1 cellular context compared by ENCODE assay signal in the genomic region with DNA sequence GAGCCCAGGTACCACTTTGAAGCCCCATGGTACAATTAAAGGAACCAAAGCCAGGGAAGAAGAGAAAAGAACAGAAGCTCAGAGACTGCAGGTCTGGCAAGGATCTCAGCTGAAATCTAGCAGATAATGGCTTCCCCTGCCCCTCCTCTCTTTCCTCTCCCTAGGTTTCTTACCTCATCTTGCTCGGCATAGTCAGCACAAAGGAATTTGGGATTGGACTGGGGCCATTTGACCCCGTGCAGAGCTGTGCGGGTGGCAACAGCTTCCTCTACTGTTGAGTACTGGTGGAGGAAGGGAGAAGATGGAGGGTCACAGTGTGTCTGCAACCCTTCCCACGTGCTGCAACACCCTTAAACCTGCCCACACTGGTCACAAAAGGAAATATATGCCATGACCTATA.
A peak's percentile ranks its signal among the peaks of the same experiment; 100 is the strongest.
TF ChIP-seq lines count a peak whose summit lies in the region.

No MANE protein-coding gene starts in this region.

TF ChIP-seq in HEK293, 187 proteins besides CTCF, POLR2A, EP300 and RAD21 (continued from another document and continues in another):
- TF ChIP-seq, protein P1, sequence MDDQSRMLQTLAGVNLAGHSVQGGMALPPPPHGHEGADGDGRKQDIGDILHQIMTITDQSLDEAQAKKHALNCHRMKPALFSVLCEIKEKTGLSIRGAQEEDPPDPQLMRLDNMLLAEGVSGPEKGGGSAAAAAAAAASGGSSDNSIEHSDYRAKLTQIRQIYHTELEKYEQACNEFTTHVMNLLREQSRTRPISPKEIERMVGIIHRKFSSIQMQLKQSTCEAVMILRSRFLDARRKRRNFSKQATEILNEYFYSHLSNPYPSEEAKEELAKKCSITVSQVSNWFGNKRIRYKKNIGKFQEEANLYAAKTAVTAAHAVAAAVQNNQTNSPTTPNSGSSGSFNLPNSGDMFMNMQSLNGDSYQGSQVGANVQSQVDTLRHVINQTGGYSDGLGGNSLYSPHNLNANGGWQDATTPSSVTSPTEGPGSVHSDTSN (CRISPR knock-in tag; IDR thresholded peaks at IDR 0.05), result no peak
- peak; percentile 76 for TF ChIP-seq SP7 (tag by site-specific recombination; IDR thresholded peaks at IDR 0.05)
- TF ChIP-seq ZNF555 (tag by site-specific recombination; conservative IDR thresholded peaks at IDR 0.05), result no peak
- no peak for TF ChIP-seq ZNF501 (tag by site-specific recombination; IDR thresholded peaks at IDR 0.05)
- TF ChIP-seq ZNF639 (tag by site-specific recombination; IDR thresholded peaks at IDR 0.05), result peak; percentile 66; the same call in 1 of the 2 replicates
- no peak for TF ChIP-seq ZBTB44 (tag by site-specific recombination; IDR thresholded peaks at IDR 0.05)
- TF ChIP-seq ZNF10 (tag by site-specific recombination; IDR thresholded peaks at IDR 0.05), result peak; percentile 96
- TF ChIP-seq ZNF184 (tag by site-specific recombination; IDR thresholded peaks at IDR 0.05), result peak; percentile 71; the same call in 1 of the 2 replicates
- no peak for TF ChIP-seq INSM2 (tag by site-specific recombination; IDR thresholded peaks at IDR 0.05)
- TF ChIP-seq ZEB2 (tag by site-specific recombination; IDR thresholded peaks at IDR 0.05), result peak; percentile 27; the same call in 1 of the 2 replicates
- no peak for TF ChIP-seq WT1 (tag by site-specific recombination; IDR thresholded peaks at IDR 0.05)
- TF ChIP-seq ZNF221 (tag by site-specific recombination; IDR thresholded peaks at IDR 0.05; ENCODE audit: borderline replicate concordance), result no peak
- TF ChIP-seq ZNF747 (tag by site-specific recombination; IDR thresholded peaks at IDR 0.05), result no peak
- peak; percentile 36; the same call in 1 of the 2 replicates for TF ChIP-seq SCRT1 (tag by site-specific recombination; IDR thresholded peaks at IDR 0.05; ENCODE audit: borderline replicate concordance)
- no peak for TF ChIP-seq MEIS1 (CRISPR knock-in tag; IDR thresholded peaks at IDR 0.05; ENCODE audit: borderline replicate concordance)
- TF ChIP-seq GLI4 (tag by site-specific recombination; IDR thresholded peaks at IDR 0.05), result no peak
- no peak for TF ChIP-seq ZNF792 (tag by site-specific recombination; IDR thresholded peaks at IDR 0.05)
- TF ChIP-seq IKZF3 (tag by site-specific recombination; IDR thresholded peaks at IDR 0.05), result peak; percentile 67
- no peak for TF ChIP-seq ZFP3 (tag by site-specific recombination; IDR thresholded peaks at IDR 0.05; ENCODE audit: low read depth)
- TF ChIP-seq ZNF248 (tag by site-specific recombination; IDR thresholded peaks at IDR 0.05), result no peak
- TF ChIP-seq ZNF223 (tag by site-specific recombination; IDR thresholded peaks at IDR 0.05), result no peak
- peak; percentile 32; the same call in 1 of the 2 replicates for TF ChIP-seq MZF1 (tag by site-specific recombination; IDR thresholded peaks at IDR 0.05; ENCODE audit: borderline replicate concordance)
- no peak for TF ChIP-seq ZNF701 (tag by site-specific recombination; IDR thresholded peaks at IDR 0.05)
- no peak for TF ChIP-seq ZNF26 (tag by site-specific recombination; IDR thresholded peaks at IDR 0.05)
- no peak for TF ChIP-seq TSHZ1 (tag by site-specific recombination; IDR thresholded peaks at IDR 0.05; ENCODE audit: borderline replicate concordance)
- TF ChIP-seq ZNF623 (tag by site-specific recombination; IDR thresholded peaks at IDR 0.05), result no peak; the same call in 1 of the 2 replicates
- TF ChIP-seq YY2 (tag by site-specific recombination; IDR thresholded peaks at IDR 0.05), result no peak
- TF ChIP-seq BCL6B (tag by site-specific recombination; IDR thresholded peaks at IDR 0.05), result no peak
- no peak for TF ChIP-seq TCF7L2 (IDR thresholded peaks at IDR 0.05; ENCODE audit: borderline replicate concordance, low read depth, low read length)
- no peak for TF ChIP-seq HOXC10 (CRISPR knock-in tag; IDR thresholded peaks at IDR 0.05)
- TF ChIP-seq SETDB1 (IDR thresholded peaks at IDR 0.05; ENCODE audit: insufficient read length, low read length), result no peak
- no peak for TF ChIP-seq ZNF777 (tag by site-specific recombination; IDR thresholded peaks at IDR 0.05; ENCODE audit: borderline replicate concordance)
- TF ChIP-seq ZBTB48 (tag by site-specific recombination; IDR thresholded peaks at IDR 0.05), result no peak
- no peak for TF ChIP-seq ZNF791 (tag by site-specific recombination; IDR thresholded peaks at IDR 0.05)
- TF ChIP-seq, protein P2, sequence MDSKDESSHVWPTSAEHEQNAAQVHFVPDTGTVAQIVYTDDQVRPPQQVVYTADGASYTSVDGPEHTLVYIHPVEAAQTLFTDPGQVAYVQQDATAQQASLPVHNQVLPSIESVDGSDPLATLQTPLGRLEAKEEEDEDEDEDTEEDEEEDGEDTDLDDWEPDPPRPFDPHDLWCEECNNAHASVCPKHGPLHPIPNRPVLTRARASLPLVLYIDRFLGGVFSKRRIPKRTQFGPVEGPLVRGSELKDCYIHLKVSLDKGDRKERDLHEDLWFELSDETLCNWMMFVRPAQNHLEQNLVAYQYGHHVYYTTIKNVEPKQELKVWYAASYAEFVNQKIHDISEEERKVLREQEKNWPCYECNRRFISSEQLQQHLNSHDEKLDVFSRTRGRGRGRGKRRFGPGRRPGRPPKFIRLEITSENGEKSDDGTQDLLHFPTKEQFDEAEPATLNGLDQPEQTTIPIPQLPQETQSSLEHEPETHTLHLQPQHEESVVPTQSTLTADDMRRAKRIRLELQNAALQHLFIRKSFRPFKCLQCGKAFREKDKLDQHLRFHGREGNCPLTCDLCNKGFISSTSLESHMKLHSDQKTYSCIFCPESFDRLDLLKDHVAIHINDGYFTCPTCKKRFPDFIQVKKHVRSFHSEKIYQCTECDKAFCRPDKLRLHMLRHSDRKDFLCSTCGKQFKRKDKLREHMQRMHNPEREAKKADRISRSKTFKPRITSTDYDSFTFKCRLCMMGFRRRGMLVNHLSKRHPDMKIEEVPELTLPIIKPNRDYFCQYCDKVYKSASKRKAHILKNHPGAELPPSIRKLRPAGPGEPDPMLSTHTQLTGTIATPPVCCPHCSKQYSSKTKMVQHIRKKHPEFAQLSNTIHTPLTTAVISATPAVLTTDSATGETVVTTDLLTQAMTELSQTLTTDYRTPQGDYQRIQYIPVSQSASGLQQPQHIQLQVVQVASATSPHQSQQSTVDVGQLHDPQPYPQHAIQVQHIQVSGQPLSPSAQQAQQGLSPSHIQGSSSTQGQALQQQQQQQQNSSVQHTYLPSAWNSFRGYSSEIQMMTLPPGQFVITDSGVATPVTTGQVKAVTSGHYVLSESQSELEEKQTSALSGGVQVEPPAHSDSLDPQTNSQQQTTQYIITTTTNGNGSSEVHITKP (tag by site-specific recombination; IDR thresholded peaks at IDR 0.05), result peak; percentile 85
- TF ChIP-seq ZNF704 (tag by site-specific recombination; IDR thresholded peaks at IDR 0.05), result no peak
- TF ChIP-seq ZNF660 (tag by site-specific recombination; IDR thresholded peaks at IDR 0.05), result peak; percentile 73; the same call in 1 of the 2 replicates
- TF ChIP-seq ZFP41 (tag by site-specific recombination; IDR thresholded peaks at IDR 0.05; ENCODE audit: borderline replicate concordance), result no peak
- TF ChIP-seq, protein P3, sequence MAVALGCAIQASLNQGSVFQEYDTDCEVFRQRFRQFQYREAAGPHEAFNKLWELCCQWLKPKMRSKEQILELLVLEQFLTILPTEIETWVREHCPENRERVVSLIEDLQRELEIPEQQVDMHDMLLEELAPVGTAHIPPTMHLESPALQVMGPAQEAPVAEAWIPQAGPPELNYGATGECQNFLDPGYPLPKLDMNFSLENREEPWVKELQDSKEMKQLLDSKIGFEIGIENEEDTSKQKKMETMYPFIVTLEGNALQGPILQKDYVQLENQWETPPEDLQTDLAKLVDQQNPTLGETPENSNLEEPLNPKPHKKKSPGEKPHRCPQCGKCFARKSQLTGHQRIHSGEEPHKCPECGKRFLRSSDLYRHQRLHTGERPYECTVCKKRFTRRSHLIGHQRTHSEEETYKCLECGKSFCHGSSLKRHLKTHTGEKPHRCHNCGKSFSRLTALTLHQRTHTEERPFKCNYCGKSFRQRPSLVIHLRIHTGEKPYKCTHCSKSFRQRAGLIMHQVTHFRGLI (tag by site-specific recombination; IDR thresholded peaks at IDR 0.05), result no peak
